1 cellular context compared by ENCODE assay signal in the genomic region with DNA sequence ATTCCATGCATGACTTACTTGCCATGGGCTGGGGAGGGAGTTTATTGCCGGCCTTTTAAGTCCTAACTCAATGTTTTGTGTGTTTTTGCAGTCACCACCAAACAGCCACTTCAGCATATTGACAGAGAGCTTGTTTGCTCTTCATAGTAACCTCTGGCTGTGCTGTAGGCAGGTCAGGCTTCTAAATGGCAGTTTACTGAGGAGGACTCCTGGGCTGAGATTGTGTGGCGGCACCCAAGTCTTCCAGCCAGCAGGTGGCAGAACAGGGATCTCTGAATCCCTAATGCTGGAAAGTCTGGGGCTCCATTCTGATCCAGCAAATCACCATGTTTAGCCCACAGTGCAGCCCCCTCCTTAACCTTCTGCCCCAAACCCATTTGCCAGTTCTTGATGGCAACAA.
TF ChIP-seq lines count a peak whose summit lies in the region.

No MANE protein-coding gene starts in this region.

TF ChIP-seq in H1, 55 proteins besides CTCF, POLR2A, EP300 and RAD21 (continued from another document):
- TF ChIP-seq, protein P1, sequence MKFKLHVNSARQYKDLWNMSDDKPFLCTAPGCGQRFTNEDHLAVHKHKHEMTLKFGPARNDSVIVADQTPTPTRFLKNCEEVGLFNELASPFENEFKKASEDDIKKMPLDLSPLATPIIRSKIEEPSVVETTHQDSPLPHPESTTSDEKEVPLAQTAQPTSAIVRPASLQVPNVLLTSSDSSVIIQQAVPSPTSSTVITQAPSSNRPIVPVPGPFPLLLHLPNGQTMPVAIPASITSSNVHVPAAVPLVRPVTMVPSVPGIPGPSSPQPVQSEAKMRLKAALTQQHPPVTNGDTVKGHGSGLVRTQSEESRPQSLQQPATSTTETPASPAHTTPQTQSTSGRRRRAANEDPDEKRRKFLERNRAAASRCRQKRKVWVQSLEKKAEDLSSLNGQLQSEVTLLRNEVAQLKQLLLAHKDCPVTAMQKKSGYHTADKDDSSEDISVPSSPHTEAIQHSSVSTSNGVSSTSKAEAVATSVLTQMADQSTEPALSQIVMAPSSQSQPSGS (IDR thresholded peaks at IDR 0.05; ENCODE audit: low read length), result no peak
- no peak for TF ChIP-seq EZH2 (IDR thresholded peaks at IDR 0.05; ENCODE audit: low read depth, low read length, severe bottlenecking)
- TF ChIP-seq RFX5 (IDR thresholded peaks at IDR 0.05; ENCODE audit: borderline replicate concordance, low read depth, low read length), result no peak
- no peak for TF ChIP-seq TEAD4 (IDR thresholded peaks at IDR 0.05; ENCODE audit: low read depth, low read length)
- TF ChIP-seq, protein P2, sequence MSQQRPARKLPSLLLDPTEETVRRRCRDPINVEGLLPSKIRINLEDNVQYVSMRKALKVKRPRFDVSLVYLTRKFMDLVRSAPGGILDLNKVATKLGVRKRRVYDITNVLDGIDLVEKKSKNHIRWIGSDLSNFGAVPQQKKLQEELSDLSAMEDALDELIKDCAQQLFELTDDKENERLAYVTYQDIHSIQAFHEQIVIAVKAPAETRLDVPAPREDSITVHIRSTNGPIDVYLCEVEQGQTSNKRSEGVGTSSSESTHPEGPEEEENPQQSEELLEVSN (IDR thresholded peaks at IDR 0.05), result no peak
- no peak for TF ChIP-seq TAF1 (IDR thresholded peaks at IDR 0.05; ENCODE audit: low read depth, low read length)
- no peak for TF ChIP-seq GABPA (IDR thresholded peaks at IDR 0.05; ENCODE audit: borderline replicate concordance, insufficient read depth, low read length)
- TF ChIP-seq CHD2 (IDR thresholded peaks at IDR 0.05; ENCODE audit: low read length), result no peak
- no peak for TF ChIP-seq POU5F1 (IDR thresholded peaks at IDR 0.05; ENCODE audit: low read depth, low read length)
- TF ChIP-seq RBBP5 (IDR thresholded peaks at IDR 0.05; ENCODE audit: borderline replicate concordance, low read depth, low read length), result no peak
- TF ChIP-seq TBP (IDR thresholded peaks at IDR 0.05; ENCODE audit: low read depth, low read length), result no peak
- no peak for TF ChIP-seq SUZ12 (IDR thresholded peaks at IDR 0.05; ENCODE audit: low read length)
- TF ChIP-seq YY1 (IDR thresholded peaks at IDR 0.05; ENCODE audit: low read depth, low read length), result no peak
- TF ChIP-seq EGR1 (IDR thresholded peaks at IDR 0.05; ENCODE audit: borderline replicate concordance, low read depth, low read length), result no peak
- TF ChIP-seq BCL11A (IDR thresholded peaks at IDR 0.05; ENCODE audit: low read depth in 2 of 2, low read length in 2 of 2), result no peak
- TF ChIP-seq KDM4A (IDR thresholded peaks at IDR 0.05; ENCODE audit: low read depth, low read length, severe bottlenecking), result no peak
- TF ChIP-seq SRF (IDR thresholded peaks at IDR 0.05; ENCODE audit: low read depth, low read length), result no peak
